ENCODE assay signal across 1 cellular context in the genomic region with DNA sequence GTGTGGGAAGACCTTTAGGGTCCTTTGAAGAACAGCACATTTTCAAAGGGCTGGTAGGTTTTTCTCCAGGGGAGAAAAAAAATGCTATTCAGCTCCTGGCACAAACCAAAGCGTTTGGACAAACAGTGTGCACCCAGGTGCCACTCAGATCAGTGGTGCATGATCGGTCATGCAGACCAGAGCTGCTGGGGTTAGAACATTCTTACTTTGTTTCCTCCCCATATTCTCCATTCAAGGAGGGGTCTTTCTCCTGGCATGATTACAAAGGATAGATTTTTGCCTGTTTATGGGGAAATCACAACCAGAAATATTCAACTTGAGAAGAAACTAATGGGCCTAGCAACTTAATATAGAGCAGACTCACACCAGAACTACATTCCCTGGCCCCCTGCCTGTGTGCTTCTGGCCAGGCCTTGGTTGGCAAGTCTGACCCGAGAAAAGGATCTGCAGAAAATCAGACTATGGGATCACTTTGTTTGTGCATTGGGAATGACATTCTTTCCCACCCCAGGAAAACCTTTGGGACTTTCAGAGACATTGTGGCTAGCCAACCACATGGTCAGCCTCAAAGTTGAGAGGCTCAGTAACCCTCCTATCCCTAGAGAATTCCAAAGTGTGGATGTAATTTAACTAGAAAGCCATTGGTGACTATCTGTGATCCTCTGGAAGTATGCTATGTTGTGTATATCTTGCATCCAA.
TF ChIP-seq lines count a peak whose summit lies in the region.

No MANE protein-coding gene starts in this region.

TF ChIP-seq in Ishikawa, 13 proteins besides CTCF, POLR2A, EP300 and RAD21 (continued from another document):
- TF ChIP-seq, protein P1, sequence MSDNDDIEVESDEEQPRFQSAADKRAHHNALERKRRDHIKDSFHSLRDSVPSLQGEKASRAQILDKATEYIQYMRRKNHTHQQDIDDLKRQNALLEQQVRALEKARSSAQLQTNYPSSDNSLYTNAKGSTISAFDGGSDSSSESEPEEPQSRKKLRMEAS (IDR thresholded peaks at IDR 0.05), result peak; percentile 72
TF ChIP-seq in Ishikawa: peak in this region for 6.
